Comparison of ENCODE assay signal across 28 cellular contexts in genomic region chr4:121765941-121766538, GRCh38. TPM values are rescaled to one million over a fixed set of nuclear protein-coding genes. Genes with fewer than 3 reads are reported as not detected.
A peak's percentile ranks its signal among the peaks of the same experiment; 100 is the strongest.
DNase-seq lines count a peak whose midpoint lies in the region; ATAC-seq and TF ChIP-seq lines count a peak whose summit lies in the region.
"Had no signal": no experiment of that assay in that cellular context is flagged by ENCODE, and none has a peak within 500 bp of the region (broad histone marks: within the 10 kb centered on the region; RNA-seq: fewer than 3 reads in every experiment).

No MANE protein-coding gene starts in this region.

- peak overlapping the region; percentile 3; the same call in 1 of the 2 replicates for H2AFZ ChIP-seq in DND-41 (ENCODE audit: low read depth, low read length)

- H3K4me3 Mint-ChIP-seq in endothelial cell (ENCODE audit: unreplicated experiment) (no peak overlapping the region), nephron (peak overlapping the region; percentile 87 to 90 (median 87))

- H4K20me1 ChIP-seq in DND-41 (ENCODE audit: insufficient read depth, low read length), result no peaks in the 10 kb centered on the region

- no peaks in the 10 kb centered on the region for H3K36me3 Mint-ChIP-seq in endothelial cell (ENCODE audit: low read depth, unreplicated experiment)
- no peaks in the 10 kb centered on the region for H3K36me3 Mint-ChIP-seq in nephron (ENCODE audit: low read depth)
- H3K36me3 Mint-ChIP-seq: activated CD4-positive, alpha-beta memory T cell treated with anti-CD3 and anti-CD28 coated beads for 36 hours; CD4-positive, alpha-beta memory T cell had no signal

- H3K4me3 ChIP-seq in DND-41 (ENCODE audit: low read depth in 1 of 2, low read length in 2 of 2), result no peak overlapping the region
- peak overlapping the region; percentile 68 for H3K4me3 ChIP-seq in HUES64 (ENCODE audit: low read length)
- H3K4me3 ChIP-seq: vagina had no signal

- peaks cover 22% of the 10 kb centered on the region for H3K4me1 Mint-ChIP-seq in endothelial cell (ENCODE audit: unreplicated experiment)
- peaks cover 6% of the 10 kb centered on the region for H3K4me1 Mint-ChIP-seq in nephron

- WGBS in HUES64, result 60% methylated on average over 9 of the region's 9 CpGs

- no peak overlapping the region for H3K4me2 ChIP-seq in DND-41 (ENCODE audit: insufficient read depth, low read length)

- no peaks in the 10 kb centered on the region for H3K9me3 ChIP-seq in DND-41 (ENCODE audit: insufficient read depth, low read length, severe bottlenecking)
- no peaks in the 10 kb centered on the region for H3K9me3 ChIP-seq in HUES64 (ENCODE audit: insufficient read depth, low read depth, low read length)
- H3K9me3 ChIP-seq: A549, gastroesophageal sphincter, psoas muscle, thyroid gland, vagina had no signal

- no peaks in the 10 kb centered on the region for H3K79me2 ChIP-seq in DND-41 (ENCODE audit: insufficient read depth, low read length)

- TF ChIP-seq CTCF in DND-41 (IDR thresholded peaks at IDR 0.05; ENCODE audit: borderline replicate concordance, extremely low read depth, low read length, poor library complexity, severe bottlenecking) (no peak), endothelial cell (IDR thresholded peaks at IDR 0.05; ENCODE audit: unreplicated experiment) (no peak), nephron (IDR thresholded peaks at IDR 0.05; ENCODE audit: unreplicated experiment in 3 of 3) (no peak)

- DNase-seq in DND-41 (no peak), endothelial cell (ENCODE audit: low spot score) (no peak), NCI-H82 treated with DMSO at 0.1 percent for 48 hours (lab: John Stamatoyannopoulos, UW; ENCODE audit: unreplicated experiment) (no peak), DMS 273 treated with DMSO at 0.1 percent for 48 hours (lab: John Stamatoyannopoulos, UW) (no peak), H4 (ENCODE audit: low spot score) (no peak), NOMO-1 treated with dmso at 0.1 percent for 144 hours (lab: John Stamatoyannopoulos, UW; ENCODE audit: unreplicated experiment) (no peak)
- DNase-seq: activated CD4-positive, alpha-beta memory T cell treated with anti-CD3 and anti-CD28 coated beads for 36 hours; activated naive CD4-positive, alpha-beta T cell treated with anti-CD3 and anti-CD28 coated beads for 36 hours; CD4-positive, alpha-beta memory T cell; cerebellar nuclear complex; hippocampal formation; NCI-H1092; NCI-H1694; NCI-H446 treated with DMSO at 0.1 percent for 48 hours; psoas muscle; stimulated activated CD4-positive, alpha-beta T cell treated with anti-CD3 and anti-CD28 coated beads, Interleukin-4, amount 100 ng/mL, for 24 hours; thyroid gland had no signal

- peaks cover 6% of the 10 kb centered on the region for H3K27me3 Mint-ChIP-seq in endothelial cell (ENCODE audit: unreplicated experiment)
- H3K27me3 Mint-ChIP-seq in nephron (ENCODE audit: low read depth), result peaks cover 81% of the 10 kb centered on the region

- H3K4me1 ChIP-seq in DND-41 (ENCODE audit: insufficient read depth, low read length) (no peaks in the 10 kb centered on the region), HUES64 (ENCODE audit: insufficient read depth, low read length) (peaks cover 13% of the 10 kb centered on the region)
- H3K4me1 ChIP-seq: A549 had no signal

- H3K9me3 Mint-ChIP-seq in endothelial cell (ENCODE audit: unreplicated experiment) (no peaks in the 10 kb centered on the region), nephron (no peaks in the 10 kb centered on the region)
- H3K9me3 Mint-ChIP-seq: activated CD4-positive, alpha-beta memory T cell treated with anti-CD3 and anti-CD28 coated beads for 36 hours; activated naive CD4-positive, alpha-beta T cell treated with anti-CD3 and anti-CD28 coated beads for 36 hours; T-helper 1 cell treated with Interleukin-12 subunit alpha and Interleukin-12 subunit beta and Interleukin-4 antibody, amounts not matched to agents 30 μg/mL and 1 μg/mL, for 36 hours had no signal

- H3K27ac ChIP-seq in DND-41 (ENCODE audit: low read length) (no peak overlapping the region), HUES64 (ENCODE audit: low read depth, low read length) (no peak overlapping the region)
- H3K27ac ChIP-seq: A549, gastroesophageal sphincter, psoas muscle, thyroid gland, vagina had no signal

- no peaks in the 10 kb centered on the region for H3K27me3 ChIP-seq in DND-41 (ENCODE audit: insufficient read depth, low read length, poor library complexity)
- H3K27me3 ChIP-seq in HUES64 (ENCODE audit: insufficient read depth, low read length), result peaks cover 75% of the 10 kb centered on the region
- H3K27me3 ChIP-seq: thyroid gland, vagina had no signal

- H3K27ac Mint-ChIP-seq in endothelial cell (ENCODE audit: unreplicated experiment), result peak overlapping the region; percentile 27
- H3K27ac Mint-ChIP-seq in nephron, result no peak overlapping the region
- H3K27ac Mint-ChIP-seq: activated CD4-positive, alpha-beta memory T cell treated with anti-CD3 and anti-CD28 coated beads for 36 hours; activated naive CD4-positive, alpha-beta T cell treated with anti-CD3 and anti-CD28 coated beads for 36 hours; CD4-positive, alpha-beta memory T cell; T-helper 1 cell treated with Interleukin-12 subunit alpha and Interleukin-12 subunit beta and Interleukin-4 antibody, amounts not matched to agents 30 μg/mL and 1 μg/mL, for 36 hours had no signal

- no peak overlapping the region for H3K9ac ChIP-seq in DND-41 (ENCODE audit: low read depth, low read length)
- H3K9ac ChIP-seq in HUES64 (ENCODE audit: low read depth, low read length), result no peak overlapping the region

- H3K36me3 ChIP-seq in DND-41 (ENCODE audit: insufficient read depth, low read length) (no peaks in the 10 kb centered on the region), HUES64 (ENCODE audit: insufficient read depth, low read length) (no peaks in the 10 kb centered on the region)
- H3K36me3 ChIP-seq: gastroesophageal sphincter, thyroid gland, vagina had no signal

- no peak for ATAC-seq in DND-41 (ENCODE audit: insufficient read depth, low read depth)
- ATAC-seq: gastroesophageal sphincter, GM12878, HCT116, left lobe of liver, psoas muscle had no signal

RNA-seq across cellular contexts. Expression of gene SMIM43, which starts 1.1 kb away (rescaled TPM):
- 1.4 TPM for polyA plus RNA-seq in HUES64 (2013, experiment 1 of 2)
- polyA plus RNA-seq in HUES64 (2013, experiment 2 of 2), result 1.3 TPM
- 19.8 TPM for total RNA-seq in endothelial cell (ENCODE audit: unreplicated experiment)
- not detected in 2 replicates for total RNA-seq in H4 (2014; rRNA removed; shearing (Covaris generic))
- total RNA-seq: activated CD4-positive, alpha-beta memory T cell treated with anti-CD3 and anti-CD28 coated beads for 36 hours; activated naive CD4-positive, alpha-beta T cell treated with anti-CD3 and anti-CD28 coated beads for 36 hours; CD4-positive, alpha-beta memory T cell; endothelial cell of umbilical vein; GM12878; left lobe of liver; psoas muscle; SK-MEL-5; thyroid gland; vagina had no signal
- polyA plus RNA-seq: CD4-positive, alpha-beta memory T cell had no signal

RNA-seq across cellular contexts. Expression of gene EXOSC9, which starts 35.1 kb away (rescaled TPM):
- polyA plus RNA-seq in HUES64 (2013, experiment 1 of 2), result 71.6 TPM
- polyA plus RNA-seq in HUES64 (2013, experiment 2 of 2), result 71.4 TPM
- total RNA-seq in endothelial cell (ENCODE audit: unreplicated experiment), result 29.3 TPM
- 57.6 and 75.5 TPM in 2 replicates for total RNA-seq in H4 (2014; rRNA removed; shearing (Covaris generic))

RNA-seq across cellular contexts. Expression of gene CCNA2, which starts 57.6 kb away (rescaled TPM):
- polyA plus RNA-seq in HUES64 (2013, experiment 1 of 2), result 87.6 TPM
- polyA plus RNA-seq in HUES64 (2013, experiment 2 of 2), result 92.6 TPM
- total RNA-seq in endothelial cell (ENCODE audit: unreplicated experiment), result 11.4 TPM
- total RNA-seq in H4 (2014; rRNA removed; shearing (Covaris generic)), result 119 and 132 TPM in 2 replicates

Comparison
In these comparisons a context has a peak if more than half of its experiments do, and no peak if none do; other contexts are left out.
1. RNA of gene SMIM43, which starts 1.1 kb away (total RNA-seq): 19.8 TPM in endothelial cell (single experiment); not detected in H4; every median in the first group is over 10 times any median in the second.